8 cellular contexts compared by ENCODE assay signal in the genomic region with DNA sequence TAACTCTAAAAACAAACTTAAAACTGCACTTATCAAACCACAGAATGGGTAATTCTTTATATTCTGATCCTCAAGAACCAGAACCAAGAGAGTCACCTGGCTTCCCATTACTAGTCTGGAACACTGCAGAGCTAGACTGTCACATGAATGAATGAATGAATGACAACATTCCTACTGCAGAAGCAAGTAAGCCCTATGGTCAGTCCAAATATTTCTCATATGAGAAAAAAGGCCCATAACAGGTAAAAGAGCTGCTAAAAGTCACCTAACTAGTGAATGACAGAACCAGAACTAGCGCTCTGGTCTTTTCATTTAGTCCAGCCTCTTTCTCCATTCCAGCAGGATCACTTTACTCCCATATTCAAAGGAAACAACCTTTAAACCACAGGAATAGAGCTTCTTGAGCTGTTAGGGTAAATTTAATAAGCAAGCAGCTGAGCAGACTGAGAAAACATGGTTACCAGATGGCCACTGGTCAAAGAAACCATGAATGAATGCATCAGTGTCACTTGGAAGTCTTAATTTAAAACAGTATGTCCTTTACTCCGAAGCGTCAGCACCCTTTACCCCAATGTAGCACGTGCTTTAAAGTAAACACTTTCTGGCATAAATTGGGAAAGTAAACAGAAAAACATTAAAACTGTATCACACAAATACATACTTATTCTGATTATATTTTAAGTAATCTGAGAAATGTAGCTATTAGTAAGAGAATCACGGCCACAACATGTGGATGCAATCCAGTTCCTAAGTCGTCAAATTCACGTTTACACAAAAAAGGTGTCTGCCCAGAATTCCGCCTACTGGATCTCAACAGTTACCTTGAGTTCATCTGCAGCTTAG. TPM values are rescaled to one million over a fixed set of nuclear protein-coding genes. Genes with fewer than 3 reads are reported as not detected.
DNase-seq lines count a peak whose midpoint lies in the region; ATAC-seq, FAIRE-seq and TF ChIP-seq lines count a peak whose summit lies in the region.

No MANE protein-coding gene starts in this region.

- TF ChIP-seq CTCF in keratinocyte (optimal IDR thresholded peaks at IDR 0.05 in 1 of 3, IDR thresholded peaks at IDR 0.05 in 1 of 3, conservative IDR thresholded peaks at IDR 0.05 in 1 of 3; ENCODE audit: extremely low read depth in 1 of 3, insufficient read depth in 2 of 3, low read length in 3 of 3), result no peak

- no peaks in the 10 kb centered on the region for H3K9me3 Mint-ChIP-seq in activated CD4-positive, alpha-beta T cell treated with anti-CD3 and anti-CD28 coated beads, Interleukin-2, amount 10 ng/mL, durations not matched to agents 7 days and 5 days
- H3K9me3 Mint-ChIP-seq in activated T-helper 17 cell treated with anti-CD3 and anti-CD28 coated beads, Interleukin-2, amount 50 U/mL, for 72 hours, result no peaks in the 10 kb centered on the region

- POLR2A ChIA-PET in activated CD4-positive, alpha-beta T cell treated with anti-CD3 and anti-CD28 coated beads, Interleukin-2, amount 10 ng/mL, durations not matched to agents 7 days and 5 days (lab: Charles Lee), result interaction anchor here (0.6 kb wide), 1 partner anchor 237 kb away, joined by 5 read pairs; no protein-coding TSS in a partner anchor

- peak overlapping the region; percentile 71 to 92 (median 73) for H3K4me3 ChIP-seq in keratinocyte (ENCODE audit: control insufficient read depth in 2 of 3, extremely low read depth in 1 of 3, insufficient read depth in 2 of 3, low read depth in 1 of 3, low read length in 3 of 3)
- peak overlapping the region; percentile 98 for H3K4me3 ChIP-seq in thymus (ENCODE audit: low read length)

- H3K36me3 Mint-ChIP-seq in activated CD4-positive, alpha-beta T cell treated with anti-CD3 and anti-CD28 coated beads, Interleukin-2, amount 10 ng/mL, durations not matched to agents 7 days and 5 days (ENCODE audit: low read depth), result peaks cover under 1% of the 10 kb centered on the region
- peaks cover 5% of the 10 kb centered on the region for H3K36me3 Mint-ChIP-seq in activated T-helper 17 cell treated with anti-CD3 and anti-CD28 coated beads, Interleukin-2, amount 50 U/mL, for 72 hours (ENCODE audit: low read depth)

- dilution Hi-C loops in keratinocyte (cut with MboI; ENCODE audit: extremely low pct_ligation_motif_present, low sequenced_read_pairs), result loop anchor here (25.0 kb wide), 1 partner anchor 314 kb away; no protein-coding TSS in a partner anchor

- H3K4me3 Mint-ChIP-seq in activated CD4-positive, alpha-beta T cell treated with anti-CD3 and anti-CD28 coated beads, Interleukin-2, amount 10 ng/mL, durations not matched to agents 7 days and 5 days, result peak overlapping the region; percentile 91
- peak overlapping the region; percentile 97 for H3K4me3 Mint-ChIP-seq in activated T-helper 17 cell treated with anti-CD3 and anti-CD28 coated beads, Interleukin-2, amount 50 U/mL, for 72 hours

- H3K9ac ChIP-seq in keratinocyte (ENCODE audit: control insufficient read depth, extremely low read depth, insufficient read depth, low read length), result peak overlapping the region; percentile 85

- no peak for ATAC-seq in activated T-helper 17 cell treated with anti-CD3 and anti-CD28 coated beads, Interleukin-2, amount 50 U/mL, for 72 hours (replicated peaks)

- H3K4me2 ChIP-seq in keratinocyte (ENCODE audit: control insufficient read depth, extremely low read depth, insufficient read depth, low read depth, low read length), result peak overlapping the region; percentile 78

- CTCF ChIA-PET in activated CD4-positive, alpha-beta T cell treated with anti-CD3 and anti-CD28 coated beads, Interleukin-2, amount 10 ng/mL, durations not matched to agents 7 days and 5 days (lab: Charles Lee), result interaction anchor here (1.0 to 1.1 kb wide), 2 partner anchors 14 to 294 kb away, joined by 3 to 4 read pairs; no protein-coding TSS in a partner anchor

- no peak for DNase-seq in activated CD4-positive, alpha-beta T cell treated with anti-CD3 and anti-CD28 coated beads, Interleukin-2, amount 10 ng/mL, durations not matched to agents 7 days and 5 days
- DNase-seq in activated CD4-positive, alpha-beta T cell treated with anti-CD3 and anti-CD28 coated beads, Interleukin-2, amount 50 U/mL, for 48 hours, result no peak
- DNase-seq in keratinocyte (ENCODE audit: low read depth, low spot score) (no peak), AG20443 (ENCODE audit: low spot score) (no peak), NCI-H524 treated with DMSO at 0.1 percent for 48 hours (lab: John Stamatoyannopoulos, UW) (no peak), putamen (ENCODE audit: low spot score) (no peak)

- H3K27ac Mint-ChIP-seq in activated CD4-positive, alpha-beta T cell treated with anti-CD3 and anti-CD28 coated beads, Interleukin-2, amount 10 ng/mL, durations not matched to agents 7 days and 5 days, result peak overlapping the region; percentile 89
- peak overlapping the region; percentile 80 for H3K27ac Mint-ChIP-seq in activated T-helper 17 cell treated with anti-CD3 and anti-CD28 coated beads, Interleukin-2, amount 50 U/mL, for 72 hours

- H3K79me2 ChIP-seq in keratinocyte (ENCODE audit: control insufficient read depth, insufficient read depth, low read length), result peaks cover 54% of the 10 kb centered on the region

- H3K27me3 ChIP-seq in keratinocyte (ENCODE audit: control insufficient read depth, extremely low read depth, insufficient read depth, low read length) (no peaks in the 10 kb centered on the region), thymus (ENCODE audit: control insufficient read depth, insufficient read depth) (no peaks in the 10 kb centered on the region)

- H2AFZ ChIP-seq in keratinocyte (ENCODE audit: control insufficient read depth, low read length), result no peak overlapping the region

- H3K27me3 Mint-ChIP-seq in activated CD4-positive, alpha-beta T cell treated with anti-CD3 and anti-CD28 coated beads, Interleukin-2, amount 10 ng/mL, durations not matched to agents 7 days and 5 days, result peaks cover 9% of the 10 kb centered on the region
- H3K27me3 Mint-ChIP-seq in activated T-helper 17 cell treated with anti-CD3 and anti-CD28 coated beads, Interleukin-2, amount 50 U/mL, for 72 hours, result peaks cover under 1% of the 10 kb centered on the region

- peak; percentile 48 for FAIRE-seq in keratinocyte (lab: Jason Lieb, UNC)

- no peaks in the 10 kb centered on the region for H4K20me1 ChIP-seq in keratinocyte (ENCODE audit: control insufficient read depth, extremely low read depth, insufficient read depth, low read length)

- H3K36me3 ChIP-seq in keratinocyte (ENCODE audit: control insufficient read depth in 2 of 2, extremely low read depth in 1 of 2, insufficient read depth in 2 of 2, low read length in 2 of 2) (peaks cover 0 to 3% of the 10 kb centered on the region in 2 experiments), thymus (ENCODE audit: control insufficient read depth, insufficient read depth) (peaks cover under 1% of the 10 kb centered on the region)

- peaks cover 3% of the 10 kb centered on the region for H3K9me1 ChIP-seq in keratinocyte (ENCODE audit: control insufficient read depth, extremely low read depth, insufficient read depth, low read length)

- WGBS in thymus, result 92% methylated on average over 8 of the region's 8 CpGs

- H3K27ac ChIP-seq in keratinocyte (ENCODE audit: control insufficient read depth, insufficient read depth, low read length), result peak overlapping the region; percentile 64
- no peak overlapping the region for H3K27ac ChIP-seq in thymus (ENCODE audit: low read depth)

- peaks cover 59% of the 10 kb centered on the region for H3K4me1 Mint-ChIP-seq in activated CD4-positive, alpha-beta T cell treated with anti-CD3 and anti-CD28 coated beads, Interleukin-2, amount 10 ng/mL, durations not matched to agents 7 days and 5 days
- peaks cover 36% of the 10 kb centered on the region for H3K4me1 Mint-ChIP-seq in activated T-helper 17 cell treated with anti-CD3 and anti-CD28 coated beads, Interleukin-2, amount 50 U/mL, for 72 hours

- no peaks in the 10 kb centered on the region for H3K9me3 ChIP-seq in keratinocyte (ENCODE audit: control insufficient read depth, low read depth, low read length)
- H3K9me3 ChIP-seq in thymus (ENCODE audit: control insufficient read depth), result no peaks in the 10 kb centered on the region

- peaks cover 37% of the 10 kb centered on the region for H3K4me1 ChIP-seq in keratinocyte (ENCODE audit: control insufficient read depth, extremely low read depth, insufficient read depth, low read length)
- peaks cover 24% of the 10 kb centered on the region for H3K4me1 ChIP-seq in thymus (ENCODE audit: control insufficient read depth, insufficient read depth, low read length)

RNA-seq across cellular contexts. Expression of gene PREP, which starts 1.4 kb away (rescaled TPM):
- total RNA-seq in activated CD4-positive, alpha-beta T cell treated with anti-CD3 and anti-CD28 coated beads, Interleukin-2, amount 10 ng/mL, durations not matched to agents 7 days and 5 days, result 10 to 100 TPM; 42.1 to 47.0 TPM
- total RNA-seq in activated T-helper 17 cell treated with anti-CD3 and anti-CD28 coated beads, Interleukin-2, amount 50 U/mL, for 72 hours, result 10 to 100 TPM; 32.3 to 50.2 TPM
- 34.5 to 75.6 TPM (median 48.3 TPM) in 3 replicates for polyA plus RNA-seq in keratinocyte
- 21.3 TPM for polyA plus RNA-seq in keratinocyte (2011; ENCODE audit: low read depth)
- polyA plus RNA-seq in keratinocyte (2011; cell fraction: cytosol; rRNA removed), result 40.7 and 53.0 TPM in 2 replicates
- 68.8 and 78.5 TPM in 2 replicates for polyA plus RNA-seq in keratinocyte (2011; cell fraction: nucleus; rRNA removed)
- polyA plus RNA-seq in keratinocyte (2012; ENCODE audit: low replicate concordance), result 48.0 and 64.3 TPM in 2 replicates
- 40.6 to 78.5 TPM (median 44.3 TPM) in 3 replicates for polyA minus RNA-seq in keratinocyte
- polyA minus RNA-seq in keratinocyte (2011; cell fraction: cytosol; rRNA and poly(A)+ RNA removed), result 25.9 TPM
- 37.9 and 87.7 TPM in 2 replicates for polyA minus RNA-seq in keratinocyte (2011; cell fraction: nucleus; rRNA and poly(A)+ RNA removed)
- 23.2 TPM for polyA plus RNA-seq in thymus
